8 cellular contexts compared by ENCODE assay signal in the genomic region with DNA sequence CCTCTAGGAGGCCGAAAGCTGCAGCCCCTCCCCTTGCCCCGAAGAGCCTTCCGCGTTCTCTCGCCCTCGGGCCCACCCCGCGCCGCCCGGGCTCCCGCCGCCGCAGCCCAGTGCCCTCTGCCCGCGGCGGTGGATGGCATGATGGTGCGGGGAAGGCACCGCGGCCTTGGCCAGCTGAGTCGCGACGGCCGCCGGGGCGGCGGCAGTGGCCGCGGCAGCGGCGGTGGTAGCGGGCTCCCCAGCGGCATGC. TPM values are rescaled to one million over a fixed set of nuclear protein-coding genes. Genes with fewer than 3 reads are reported as not detected.
A peak's percentile ranks its signal among the peaks of the same experiment; 100 is the strongest.
DNase-seq lines count a peak whose midpoint lies in the region; ATAC-seq, FAIRE-seq and TF ChIP-seq lines count a peak whose summit lies in the region.

No MANE protein-coding gene starts in this region.

- peak overlapping the region; percentile 82 to 96 (median 86) for H3K4me3 Mint-ChIP-seq in IgD-negative memory B cell

- peak overlapping the region; percentile 79 for H3K4me2 ChIP-seq in GM12878 (ENCODE audit: control insufficient read depth, insufficient read depth)

- H3K27ac ChIP-seq in GM12878 (ENCODE audit: control insufficient read depth, insufficient read depth) = peak overlapping the region; percentile 92
- H3K27ac ChIP-seq in suprapubic skin = peak overlapping the region; percentile 97

- H3K9me3 ChIP-seq in GM12878 (replicated peaks; ENCODE audit: control insufficient read depth, insufficient read depth, low read length) (no peaks in the 10 kb centered on the region; the same call in 2 of the 3 replicates), suprapubic skin (no peaks in the 10 kb centered on the region)

- WGBS in GM12878 (ENCODE audit: insufficient coverage, insufficient replicate concordance, low lambda C conversion rate, missing lambda C conversion rate) = 3% methylated on average over 26 of the region's 32 CpGs
- WGBS in suprapubic skin = no CpG with 5 or more reads among the region's 32 CpGs

- SMC1A ChIA-PET in GM12878 (lab: Charles Lee; ENCODE audit: uncharacterized antibody, unreplicated experiment) = interaction anchor here (0.7 to 2.1 kb wide), 3 partner anchors 11 to 24 kb away, joined by 3 to 5 read pairs (median 3); no protein-coding TSS in a partner anchor

- TF ChIP-seq CTCF in GM12878 (IDR thresholded peaks at IDR 0.05 in 2 of 3, conservative IDR thresholded peaks at IDR 0.05 in 1 of 3; ENCODE audit: control insufficient read depth in 2 of 3, extremely low read depth in 1 of 3, insufficient read depth in 1 of 3, low read depth in 3 of 3, low read length in 3 of 3) (no peak), suprapubic skin (IDR thresholded peaks at IDR 0.05) (no peak)

- no peak for TF ChIP-seq EP300 in GM12878 (IDR thresholded peaks at IDR 0.05; ENCODE audit: borderline replicate concordance in 1 of 2, control insufficient read depth in 1 of 2, low read depth in 2 of 2, low read length in 2 of 2)
- TF ChIP-seq EP300 in suprapubic skin (IDR thresholded peaks at IDR 0.05) = no peak

- BruUV-seq in GM12878 (replicated peaks; lab: Mats Ljungman, UMichigan) = no TSS peak

- in situ Hi-C loops in GM12878 (cut with MboI) = no loop called here

- H3K9me3 Mint-ChIP-seq in IgD-negative memory B cell = peaks cover 0 to 2% (median 0%) of the 10 kb centered on the region in 3 donors

- H3K4me3 ChIP-seq in GM12878 (peak overlapping the region; percentile 87), suprapubic skin (peak overlapping the region; percentile 70)

- H3K79me2 ChIP-seq in GM12878 (ENCODE audit: control insufficient read depth, insufficient read depth, low read length) = peaks cover 42% of the 10 kb centered on the region

- no peak for FAIRE-seq in GM12878 (lab: Jason Lieb, UNC)

- H3K4me1 Mint-ChIP-seq in IgD-negative memory B cell = peaks cover 33 to 51% (median 34%) of the 10 kb centered on the region in 3 donors

- H3K27me3 Mint-ChIP-seq in IgD-negative memory B cell = no peaks in the 10 kb centered on the region

- intact Hi-C loops in GM12878 (cut with micrococcal nuclease; ENCODE audit: unreplicated experiment) (no loop called here), left colon (cut with DNase I, micrococcal nuclease) (no loop called here)

- H3K36me3 ChIP-seq in GM12878 (ENCODE audit: control insufficient read depth in 2 of 2, insufficient read depth in 2 of 2, low read length in 1 of 2) (peaks cover 0 to 3% of the 10 kb centered on the region in 2 experiments; a peak in 2 of 4 replicates), suprapubic skin (peaks cover 10% of the 10 kb centered on the region)

- 0 out of 2 replicates have a peak overlapping the region, but pooled peaks have one; percentile 26 for H2AFZ ChIP-seq in GM12878 (ENCODE audit: control insufficient read depth, low read depth, low read length)

- H3K27ac Mint-ChIP-seq in IgD-negative memory B cell = peak overlapping the region; percentile 89 to 99 (median 98)

- TF ChIP-seq POLR2A in GM12878 (IDR thresholded peaks at IDR 0.05; ENCODE audit: low read depth, low read length) (no peak), suprapubic skin (IDR thresholded peaks at IDR 0.05) (no peak), GM18505 (IDR thresholded peaks at IDR 0.05; ENCODE audit: borderline replicate concordance, extremely low read depth, insufficient read depth, insufficient read length) (no peak)

- H3K4me1 ChIP-seq in GM12878 (ENCODE audit: control insufficient read depth, insufficient read depth, low read length) (peaks cover 19% of the 10 kb centered on the region), suprapubic skin (peaks cover 54% of the 10 kb centered on the region)

- H3K27me3 ChIP-seq in GM12878 (replicated peaks in 1 of 2; ENCODE audit: control insufficient read depth in 2 of 2, insufficient read depth in 2 of 2, low read length in 1 of 2) (no peaks in the 10 kb centered on the region), suprapubic skin (no peaks in the 10 kb centered on the region)

- POLR2A ChIA-PET in GM12878 (lab: Charles Lee) = interaction anchor here (0.6 to 2.7 kb wide), 6 partner anchors 10 to 1136 kb away, joined by 3 to 12 read pairs (median 4); no protein-coding TSS in a partner anchor

- ATAC-seq in GM12878 (no peak), left colon (peak; percentile 18), HG02981 (IDR thresholded peaks at IDR 0.05; ENCODE audit: unreplicated experiment) (no peak), HG03095 (IDR thresholded peaks at IDR 0.05; ENCODE audit: unreplicated experiment) (no peak), GM18505 (IDR thresholded peaks at IDR 0.05; ENCODE audit: unreplicated experiment) (no peak)

- RAD21 ChIA-PET in GM12878 (lab: Charles Lee; ENCODE audit: unreplicated experiment) = interaction anchor here (1.4 to 3.0 kb wide), 3 partner anchors 14 to 264 kb away, joined by 3 to 13 read pairs (median 6); no protein-coding TSS in a partner anchor

- CTCF ChIA-PET in GM12878 (lab: Yijun Ruan, JAX) = interaction anchor here (1.2 to 5.7 kb wide), 3 partner anchors 18 to 264 kb away, joined by 4 to 37 read pairs (median 4); no protein-coding TSS in a partner anchor

- TF ChIP-seq RAD21 in GM12878 (IDR thresholded peaks at IDR 0.05; ENCODE audit: insufficient read depth, low read depth, low read length) = no peak

- H3K9ac ChIP-seq in GM12878 (ENCODE audit: control insufficient read depth, insufficient read depth, low read length) = peak overlapping the region; percentile 92

- no peak for DNase-seq in GM12878 (ENCODE audit: low read depth, low spot score)
- no peak for DNase-seq in left colon
- DNase-seq in suprapubic skin (ENCODE audit: low spot score in 2 of 2) = no peak
- no peak for DNase-seq in stimulated activated CD8-positive, alpha-beta memory T cell treated with anti-CD3 and anti-CD28 coated beads, Interleukin-4, amount 100 ng/mL, for 48 hours

- peaks cover 3% of the 10 kb centered on the region for H3K36me3 Mint-ChIP-seq in IgD-negative memory B cell

- no peaks in the 10 kb centered on the region for H4K20me1 ChIP-seq in GM12878 (ENCODE audit: control insufficient read depth, insufficient read depth)

TF ChIP-seq in GM12878, 131 proteins besides CTCF, POLR2A, EP300 and RAD21 (continues in another document):
- no peak for TF ChIP-seq FOXK2 (IDR thresholded peaks at IDR 0.05)
- TF ChIP-seq ASH2L (IDR thresholded peaks at IDR 0.05; ENCODE audit: borderline replicate concordance, low read depth) = no peak
- TF ChIP-seq SRF (IDR thresholded peaks at IDR 0.05; ENCODE audit: low read depth in 2 of 2, low read length in 2 of 2) = no peak
- no peak for TF ChIP-seq KAT2A (conservative IDR thresholded peaks at IDR 0.05; ENCODE audit: control insufficient read depth, low read depth, low read length)
- TF ChIP-seq YY1 (IDR thresholded peaks at IDR 0.05; ENCODE audit: low read depth, low read length) = 0 out of 2 replicates have a peak, but pooled peaks have one; percentile 12
- TF ChIP-seq GATAD2B (conservative IDR thresholded peaks at IDR 0.05; ENCODE audit: low read depth) = peak; percentile 35; the same call in 1 of the 2 replicates

RNA-seq across cellular contexts. Expression of a gene that starts 1.2 kb away (rescaled TPM):
- 4.6 TPM for polyA plus RNA-seq in IgD-negative memory B cell
- total RNA-seq in GM12878 (2013; cell fraction: nucleolus; rRNA removed) = 14.0 and 16.6 TPM in 2 replicates
- total RNA-seq in GM12878 (2014; rRNA removed) = 19.9 and 25.5 TPM in 2 replicates
- total RNA-seq in GM12878 (2014; rRNA removed; fragmentation: Illumina TruSeq; extraction: Trizol) = 6.0 and 6.5 TPM in 2 replicates
- total RNA-seq in GM12878 (2021) = 40.5 and 44.8 TPM in 2 replicates
- polyA plus RNA-seq in GM12878 (2011; ENCODE audit: low read depth) = 2.6 TPM
- 8.4 and 11.6 TPM in 2 replicates for polyA plus RNA-seq in GM12878 (2011; rRNA removed)
- 13.2 and 24.3 TPM in 2 replicates for polyA plus RNA-seq in GM12878 (2011; cell fraction: cytosol; rRNA removed)
- polyA plus RNA-seq in GM12878 (2011; cell fraction: nucleus; rRNA removed) = 13.6 and 19.0 TPM in 2 replicates
- 8.4 and 9.0 TPM in 2 replicates for polyA plus RNA-seq in GM12878 (2012)
- 4.8 and 6.6 TPM in 2 replicates for polyA plus RNA-seq in GM12878 (2014; fragmentation: Illumina TruSeq; extraction: Trizol)
- 1 to 10 TPM; 2.5 to 5.7 TPM for polyA plus RNA-seq in GM12878 (2014; fragmentation: Nextera tagmentation; extraction: Ambion mirVana)
- 26.7 and 31.5 TPM in 2 replicates for polyA plus RNA-seq in GM12878 (2014; rRNA removed)
- 10 to 100 TPM in 1 of 2 experiments, 1 to 10 TPM in 1; 5.4 to 12.5 TPM for polyA plus RNA-seq in GM12878 (2016; fragmentation: Nextera tagmentation; extraction: Ambion mirVana)
- 4.8 and 6.6 TPM in 2 replicates for polyA minus RNA-seq in GM12878 (2011; rRNA and poly(A)+ RNA removed)
- 12.8 and 13.8 TPM in 2 replicates for polyA minus RNA-seq in GM12878 (2011; cell fraction: cytosol; rRNA and poly(A)+ RNA removed)
- polyA minus RNA-seq in GM12878 (2011; cell fraction: nucleus; rRNA and poly(A)+ RNA removed) = 16.1 and 29.3 TPM in 2 replicates
- total RNA-seq in left colon = 10 to 100 TPM; 23.8 to 24.3 TPM
- 10 to 100 TPM in 3 of 4 donors, 1 to 10 TPM in 1; 9.4 to 16.6 (median 11.5) TPM for total RNA-seq in suprapubic skin

RNA-seq across cellular contexts. Expression of a gene that starts 12.3 kb away (rescaled TPM):
- 21.9 TPM for polyA plus RNA-seq in IgD-negative memory B cell
- total RNA-seq in GM12878 (2013; cell fraction: nucleolus; rRNA removed) = 34.4 and 36.8 TPM in 2 replicates
- total RNA-seq in GM12878 (2014; rRNA removed) = 21.8 and 22.7 TPM in 2 replicates
- total RNA-seq in GM12878 (2014; rRNA removed; fragmentation: Illumina TruSeq; extraction: Trizol) = 25.2 and 27.5 TPM in 2 replicates
- total RNA-seq in GM12878 (2021) = 19.2 and 24.1 TPM in 2 replicates
- 10.7 TPM for polyA plus RNA-seq in GM12878 (2011; ENCODE audit: low read depth)
- 11.2 and 15.4 TPM in 2 replicates for polyA plus RNA-seq in GM12878 (2011; rRNA removed)
- polyA plus RNA-seq in GM12878 (2011; cell fraction: cytosol; rRNA removed) = 8.8 and 9.4 TPM in 2 replicates
- 9.4 and 11.4 TPM in 2 replicates for polyA plus RNA-seq in GM12878 (2011; cell fraction: nucleus; rRNA removed)
- polyA plus RNA-seq in GM12878 (2012) = 14.4 and 14.7 TPM in 2 replicates
- 24.7 and 25.7 TPM in 2 replicates for polyA plus RNA-seq in GM12878 (2014; fragmentation: Illumina TruSeq; extraction: Trizol)
- 10 to 100 TPM; 10.2 to 16.7 TPM for polyA plus RNA-seq in GM12878 (2014; fragmentation: Nextera tagmentation; extraction: Ambion mirVana)
- 16.5 and 16.7 TPM in 2 replicates for polyA plus RNA-seq in GM12878 (2014; rRNA removed)
- 10 to 100 TPM; 39.0 to 39.8 TPM for polyA plus RNA-seq in GM12878 (2016; fragmentation: Nextera tagmentation; extraction: Ambion mirVana)
- 8.0 and 9.7 TPM in 2 replicates for polyA minus RNA-seq in GM12878 (2011; rRNA and poly(A)+ RNA removed)
- 3.6 and 5.9 TPM in 2 replicates for polyA minus RNA-seq in GM12878 (2011; cell fraction: cytosol; rRNA and poly(A)+ RNA removed)
- 7.3 and 9.2 TPM in 2 replicates for polyA minus RNA-seq in GM12878 (2011; cell fraction: nucleus; rRNA and poly(A)+ RNA removed)
- 10 to 100 TPM; 21.2 TPM for total RNA-seq in left colon
- 10 to 100 TPM; 14.1 to 38.2 (median 24.7) TPM for total RNA-seq in suprapubic skin
